In the genomic region with DNA sequence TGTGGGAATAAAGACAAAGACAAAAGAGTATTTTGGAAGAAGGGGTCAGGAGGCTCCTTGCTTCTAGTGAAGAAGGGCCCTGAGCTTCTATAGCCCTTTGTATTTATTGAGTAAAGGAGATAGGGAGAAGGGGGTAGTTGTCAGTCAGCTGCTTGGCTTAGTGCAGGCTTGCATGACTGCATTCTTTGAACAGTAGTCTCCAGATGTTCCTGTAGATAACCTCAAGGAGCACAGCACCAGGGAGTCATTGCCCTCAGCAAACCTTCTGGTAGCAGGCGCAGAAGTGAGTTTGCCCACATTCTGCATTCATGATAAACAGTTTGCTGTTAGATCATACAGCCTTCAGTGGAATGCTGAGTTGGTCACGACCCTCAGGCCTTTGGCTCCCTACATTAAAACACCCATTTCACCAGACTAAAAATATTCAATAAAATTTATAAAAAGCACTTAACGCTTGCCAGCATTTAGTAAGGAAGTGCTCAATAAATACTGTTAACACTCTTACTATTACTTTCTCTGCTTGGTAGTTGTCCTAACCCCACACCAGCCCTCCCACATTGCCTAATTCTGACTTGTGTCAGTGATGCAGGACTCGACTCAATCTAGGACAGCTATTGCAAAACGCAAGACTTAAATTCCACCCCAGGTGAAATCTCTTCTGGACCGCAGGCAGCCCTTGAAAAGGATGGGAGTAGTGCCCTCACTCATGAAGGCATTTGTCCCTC, we compare ENCODE assay signal across 2 cellular contexts.
A peak's percentile ranks its signal among the peaks of the same experiment; 100 is the strongest.
TF ChIP-seq lines count a peak whose summit lies in the region.

No MANE protein-coding gene starts in this region.

TF ChIP-seq in K562, 482 proteins besides CTCF, POLR2A, EP300 and RAD21 (continues in another document):
- peak; percentile 24; the same call in 1 of the 2 replicates for TF ChIP-seq TAL1 (IDR thresholded peaks at IDR 0.05)
- no peak for TF ChIP-seq ZBTB1 (CRISPR knock-in tag; IDR thresholded peaks at IDR 0.05; ENCODE audit: borderline replicate concordance, low read depth)
- no peak for TF ChIP-seq MCM5 (IDR thresholded peaks at IDR 0.05; ENCODE audit: low read depth)
- no peak for TF ChIP-seq ZNF696 (CRISPR knock-in tag; conservative IDR thresholded peaks at IDR 0.05)
- TF ChIP-seq ZNF584 (CRISPR knock-in tag; IDR thresholded peaks at IDR 0.05; ENCODE audit: low read depth): no peak
- no peak for TF ChIP-seq WHSC1 (IDR thresholded peaks at IDR 0.05; ENCODE audit: low read length)
- TF ChIP-seq CBFA2T3 (IDR thresholded peaks at IDR 0.05): peak; percentile 28; the same call in 1 of the 2 replicates
- TF ChIP-seq THAP12 (CRISPR knock-in tag; IDR thresholded peaks at IDR 0.05): no peak
- TF ChIP-seq TRIM28 (IDR thresholded peaks at IDR 0.05): peak; percentile 36; the same call in 1 of the 2 replicates
- TF ChIP-seq TRIM24 (IDR thresholded peaks at IDR 0.05): peak in 1 of 2 experiments; percentile 39; a peak in 1 of 4 replicates

TF ChIP-seq in liver, 16 proteins besides CTCF, POLR2A, EP300 and RAD21:
- no peak for TF ChIP-seq TAF1 (conservative IDR thresholded peaks at IDR 0.05)
- peak; percentile 51 to 58 for TF ChIP-seq HNF4A (conservative IDR thresholded peaks at IDR 0.05)
- TF ChIP-seq FOXA2 (IDR thresholded peaks at IDR 0.05): no peak
- TF ChIP-seq NR2F2 (IDR thresholded peaks at IDR 0.05): no peak
- TF ChIP-seq EGR1 (IDR thresholded peaks at IDR 0.05; ENCODE audit: low read depth in 2 of 2): no peak
- peak; percentile 25 to 44 for TF ChIP-seq RXRA (IDR thresholded peaks at IDR 0.05)
